In the genomic region with DNA sequence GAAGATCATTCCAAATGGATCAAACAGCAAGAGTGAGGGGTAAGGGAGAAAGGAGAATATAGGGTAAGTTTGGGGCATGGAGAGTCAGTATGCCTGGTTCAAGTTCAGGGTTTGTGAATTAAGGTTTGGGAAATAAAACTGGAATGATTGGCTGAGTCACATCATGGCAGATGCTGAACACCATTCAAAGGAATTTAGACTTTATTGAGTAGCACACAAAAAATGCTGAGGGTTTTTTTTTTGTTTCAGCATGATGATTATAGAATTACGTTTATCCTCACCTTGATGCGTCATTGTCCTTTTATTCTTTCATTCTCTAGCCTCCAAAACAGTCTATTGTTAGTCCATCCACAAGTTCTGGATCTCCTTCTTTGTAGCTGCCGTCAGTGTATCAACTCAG, we compare ENCODE assay signal across 1 cellular context.
TF ChIP-seq lines count a peak whose summit lies in the region.

No MANE protein-coding gene starts in this region.

TF ChIP-seq in SK-N-SH, 30 proteins besides CTCF, POLR2A, EP300 and RAD21 (continued from another document):
- TF ChIP-seq EZH2phosphoT487 (IDR thresholded peaks at IDR 0.05; ENCODE audit: borderline replicate concordance, low read depth) (no peak), RXRA (IDR thresholded peaks at IDR 0.05; ENCODE audit: borderline replicate concordance, low read depth) (no peak), TEAD4 (IDR thresholded peaks at IDR 0.05; ENCODE audit: borderline replicate concordance, insufficient read depth) (peak; percentile 38; the same call in 1 of the 2 replicates), MEF2A (IDR thresholded peaks at IDR 0.05; ENCODE audit: borderline replicate concordance, low read depth) (no peak)
- TF ChIP-seq, protein P1, sequence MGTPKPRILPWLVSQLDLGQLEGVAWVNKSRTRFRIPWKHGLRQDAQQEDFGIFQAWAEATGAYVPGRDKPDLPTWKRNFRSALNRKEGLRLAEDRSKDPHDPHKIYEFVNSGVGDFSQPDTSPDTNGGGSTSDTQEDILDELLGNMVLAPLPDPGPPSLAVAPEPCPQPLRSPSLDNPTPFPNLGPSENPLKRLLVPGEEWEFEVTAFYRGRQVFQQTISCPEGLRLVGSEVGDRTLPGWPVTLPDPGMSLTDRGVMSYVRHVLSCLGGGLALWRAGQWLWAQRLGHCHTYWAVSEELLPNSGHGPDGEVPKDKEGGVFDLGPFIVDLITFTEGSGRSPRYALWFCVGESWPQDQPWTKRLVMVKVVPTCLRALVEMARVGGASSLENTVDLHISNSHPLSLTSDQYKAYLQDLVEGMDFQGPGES (IDR thresholded peaks at IDR 0.05; ENCODE audit: low read depth, low read length): no peak
